8 cellular contexts compared by ENCODE assay signal in the genomic region with DNA sequence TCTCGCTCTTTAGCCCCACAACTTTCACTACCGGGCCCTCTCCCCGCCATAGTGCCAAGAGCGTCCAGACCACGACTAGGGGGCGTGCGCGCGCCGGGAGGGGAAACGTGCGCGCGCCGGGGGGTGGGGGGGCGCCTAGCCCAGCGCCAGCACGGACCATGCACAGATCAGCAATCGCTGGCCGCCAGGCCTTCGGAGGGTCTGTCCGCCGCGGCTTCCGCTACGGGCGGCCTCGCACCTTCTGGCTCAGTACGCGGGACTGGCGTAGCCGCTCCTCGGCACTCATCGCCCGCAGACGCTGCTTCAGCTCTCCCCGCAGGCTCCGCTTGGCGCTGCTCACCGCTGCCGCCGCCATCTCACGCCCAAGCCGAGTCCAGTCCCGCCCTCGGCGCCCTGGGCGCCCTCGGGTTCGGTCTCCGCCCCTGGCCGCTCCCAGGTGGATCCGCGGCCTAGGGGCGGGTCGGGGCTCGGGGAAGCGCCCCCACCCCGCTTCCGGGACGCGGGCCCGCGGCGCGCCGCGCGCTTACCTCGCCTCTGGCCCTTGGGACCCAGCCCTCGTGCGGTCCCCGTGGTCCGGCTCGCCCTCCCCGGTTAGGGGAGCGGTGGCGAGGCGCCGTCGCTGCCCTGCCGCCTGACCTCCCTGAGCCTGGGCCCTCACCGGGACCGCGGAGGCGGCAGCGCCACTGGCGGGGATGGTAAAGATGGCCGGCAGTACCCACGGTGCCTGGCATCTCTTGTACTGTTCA. TPM values are rescaled to one million over a fixed set of nuclear protein-coding genes. Genes with fewer than 3 reads are reported as not detected.
DNase-seq lines count a peak whose midpoint lies in the region; ATAC-seq and TF ChIP-seq lines count a peak whose summit lies in the region.

TSS of gene MTHFS (minus strand) at position 381 of the 746 bp plus-strand sequence. CDS start at position 355, 26 bp downstream.

- no peaks in the 10 kb centered on the region for H3K9me3 ChIP-seq in CD4-positive, alpha-beta T cell (ENCODE audit: control insufficient read depth, low read length)
- no peaks in the 10 kb centered on the region for H3K9me3 ChIP-seq in effector memory CD4-positive, alpha-beta T cell (ENCODE audit: control insufficient read depth, low read length)

- H3K36me3 Mint-ChIP-seq in CD4-positive, alpha-beta T cell (ENCODE audit: low read depth) = peaks cover 42% of the 10 kb centered on the region
- peaks cover 8% of the 10 kb centered on the region for H3K36me3 Mint-ChIP-seq in memory B cell

- peak within 1 kb of the TSS; percentile 95 for H3K27ac ChIP-seq in CD4-positive, alpha-beta T cell (ENCODE audit: low read depth, low read length)
- H3K27ac ChIP-seq in effector memory CD4-positive, alpha-beta T cell (ENCODE audit: insufficient read depth, low read length, poor library complexity, severe bottlenecking) = peak within 1 kb of the TSS; percentile 91

- peak within 1 kb of the TSS; percentile 97 for H3K27ac Mint-ChIP-seq in CD4-positive, alpha-beta T cell
- peak within 1 kb of the TSS; percentile 97 for H3K27ac Mint-ChIP-seq in memory B cell

- POLR2A ChIA-PET in CD4-positive, alpha-beta T cell (lab: Charles Lee) = interaction anchor here (0.6 to 6.6 kb wide), 18 partner anchors 8 to 1103 kb away, joined by 3 to 139 read pairs (median 4); partner anchors contain the start of genes BCL2A1 and ZFAND6

- H3K9me3 Mint-ChIP-seq in CD4-positive, alpha-beta T cell = no peaks in the 10 kb centered on the region
- no peaks in the 10 kb centered on the region for H3K9me3 Mint-ChIP-seq in memory B cell

- peak; percentile 41 for TF ChIP-seq CTCF in CD4-positive, alpha-beta T cell (IDR thresholded peaks at IDR 0.05)

- CTCF ChIA-PET in CD4-positive, alpha-beta T cell (lab: Charles Lee) = interaction anchor here (1.4 to 4.8 kb wide), 3 partner anchors 26 to 76 kb away, joined by 3 to 20 read pairs (median 3); no protein-coding TSS in a partner anchor

- no peaks in the 10 kb centered on the region for H3K36me3 ChIP-seq in effector memory CD4-positive, alpha-beta T cell (ENCODE audit: control insufficient read depth, insufficient read depth, low read length)

- ATAC-seq in CD4-positive, alpha-beta T cell (ENCODE audit: poor library complexity) = peak; percentile 85
- ATAC-seq in GM19351 (IDR thresholded peaks at IDR 0.05; ENCODE audit: unreplicated experiment) = peak; percentile 79
- ATAC-seq in HG03520 (IDR thresholded peaks at IDR 0.05; ENCODE audit: unreplicated experiment) = peak; percentile 70
- ATAC-seq in memory B cell (ENCODE audit: low read depth) = peak; percentile 75

- peak; percentile 61 to 85 (median 74) for DNase-seq in CD4-positive, alpha-beta T cell
- DNase-seq in NCI-H82 treated with DMSO at 0.1 percent for 48 hours (lab: John Stamatoyannopoulos, UW; ENCODE audit: unreplicated experiment) = peak; percentile 40
- peak; percentile 44 to 62 for DNase-seq in activated CD8-positive, alpha-beta memory T cell treated with anti-CD3 and anti-CD28 coated beads for 1 hour (ENCODE audit: extremely low read depth in 1 of 2, low read depth in 1 of 2)
- peak; percentile 60 to 73 (median 66) for DNase-seq in effector memory CD4-positive, alpha-beta T cell
- DNase-seq in memory B cell (ENCODE audit: low spot score in 2 of 2) = peak; percentile 74 to 83
- DNase-seq in stimulated activated CD8-positive, alpha-beta memory T cell treated with anti-CD3 and anti-CD28 coated beads, Interleukin-12 subunit alpha, Interleukin-12 subunit beta, amount 100 ng/mL, for 24 hours (ENCODE audit: extremely low read depth) = peak; percentile 25

- peak within 1 kb of the TSS; percentile 81 for H3K4me3 ChIP-seq in effector memory CD4-positive, alpha-beta T cell (ENCODE audit: insufficient read depth, low read depth, low read length, poor library complexity, severe bottlenecking)

- H3K4me1 Mint-ChIP-seq in CD4-positive, alpha-beta T cell (ENCODE audit: low read depth) = peaks cover 42% of the 10 kb centered on the region
- H3K4me1 Mint-ChIP-seq in memory B cell = peaks cover 27% of the 10 kb centered on the region

- intact Hi-C loops in CD4-positive, alpha-beta T cell (cut with DNase I, micrococcal nuclease) = loop anchor here (1.0 to 5.0 kb wide), 7 partner anchors 26 to 255 kb away; partner anchors contain the start of genes BCL2A1 (in 1 of the 2), FAH (in 1 of the 2) and ZFAND6 (in 1 of the 2)

- no peaks in the 10 kb centered on the region for H3K27me3 ChIP-seq in CD4-positive, alpha-beta T cell (ENCODE audit: control insufficient read depth, insufficient read depth, low read length)
- no peaks in the 10 kb centered on the region for H3K27me3 ChIP-seq in effector memory CD4-positive, alpha-beta T cell (replicated peaks; ENCODE audit: control insufficient read depth, insufficient read depth, low read length, poor library complexity, severe bottlenecking)

- H3K4me1 ChIP-seq in effector memory CD4-positive, alpha-beta T cell (ENCODE audit: control insufficient read depth, insufficient read depth, low read length, poor library complexity, severe bottlenecking) = peaks cover 15% of the 10 kb centered on the region

- peak within 1 kb of the TSS; percentile 97 for H3K4me3 Mint-ChIP-seq in CD4-positive, alpha-beta T cell
- H3K4me3 Mint-ChIP-seq in memory B cell = peak within 1 kb of the TSS; percentile 96

- H3K27me3 Mint-ChIP-seq in CD4-positive, alpha-beta T cell = no peaks in the 10 kb centered on the region
- no peaks in the 10 kb centered on the region for H3K27me3 Mint-ChIP-seq in memory B cell

RNA-seq across cellular contexts. Expression of gene MTHFS, which starts in this region (rescaled TPM):
- 1 to 10 TPM; 9.1 to 9.8 TPM for total RNA-seq in CD4-positive, alpha-beta T cell

Comparison
In these comparisons a context has a peak if more than half of its experiments do, and no peak if none do; other contexts are left out.
1. Peak in every context shown above with its lines: DNase-seq, ATAC-seq, H3K4me3 ChIP-seq and H3K27ac ChIP-seq.
2. DNase-seq: peak in every context shown above with its lines; median percentile 78 in memory B cell; 74 in CD4-positive, alpha-beta T cell; 66 in effector memory CD4-positive, alpha-beta T cell; 53 in activated CD8-positive, alpha-beta memory T cell treated with anti-CD3 and anti-CD28 coated beads for 1 hour; 40 in NCI-H82 treated with DMSO at 0.1 percent for 48 hours; 25 in stimulated activated CD8-positive, alpha-beta memory T cell treated with anti-CD3 and anti-CD28 coated beads, Interleukin-12 subunit alpha, Interleukin-12 subunit beta, amount 100 ng/mL, for 24 hours.